ENCODE assay signal across 18 cellular contexts in the genomic region with DNA sequence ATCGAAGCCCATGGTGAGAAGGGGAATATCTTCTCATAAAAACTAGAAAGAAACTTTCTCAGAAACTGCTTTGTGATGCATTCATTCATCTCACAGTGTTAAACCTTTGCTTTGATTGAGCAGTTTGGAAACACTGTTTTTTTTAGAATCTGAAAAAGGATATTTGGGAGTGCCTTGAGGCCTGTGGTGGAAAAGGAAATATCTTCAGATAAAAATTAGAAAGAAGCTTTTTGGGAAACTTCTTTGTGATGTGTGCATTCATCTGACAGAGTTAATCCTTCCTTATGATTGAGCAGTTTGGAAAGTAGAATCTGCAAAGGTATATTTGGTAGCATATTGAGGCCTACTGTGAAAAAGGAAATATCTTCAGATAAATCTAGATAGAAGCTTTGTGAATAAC.
"Had no signal": no experiment of that assay in that cellular context is flagged by ENCODE, and none has a peak within 500 bp of the region (broad histone marks: within the 10 kb centered on the region; RNA-seq: fewer than 3 reads in every experiment).

No MANE protein-coding gene starts in this region.

- H3K9me3 ChIP-seq: ovary, pancreas, prostate gland had no signal

- ATAC-seq: naive thymus-derived CD8-positive, alpha-beta T cell; natural killer cell; natural killer cell treated with Interleukin-12 subunit alpha and Interleukin-12 subunit beta and Interleukin-15 and Interleukin-18, amount 100 ng/mL, for 72 hours; pancreas; psoas muscle; right cardiac atrium; right lobe of liver; sciatic nerve had no signal

- H3K27ac ChIP-seq: neural progenitor cell, neutrophil, ovary, pancreas, parathyroid adenoma, prostate gland, psoas muscle, right atrium auricular region, right lobe of liver, sigmoid colon, skin epidermis, spleen had no signal

- H3K36me3 ChIP-seq: neural progenitor cell, neutrophil, ovary, pancreas, prostate gland, right atrium auricular region, right lobe of liver, sigmoid colon, spleen had no signal

- H3K4me3 ChIP-seq: neural progenitor cell, ovary, pancreas, prostate gland, psoas muscle, right atrium auricular region, right lobe of liver, sigmoid colon, skin epidermis, smooth muscle cell, spleen had no signal

- H3K4me1 ChIP-seq: neural progenitor cell, pancreas, parathyroid adenoma, prostate gland, psoas muscle, right atrium auricular region, right lobe of liver, sigmoid colon, spleen had no signal
